In genomic region chr2:160224060-160224459, GRCh38 we compare ENCODE assay signal across 8 cellular contexts. TPM values are rescaled to one million over a fixed set of nuclear protein-coding genes. Genes with fewer than 3 reads are reported as not detected.
DNase-seq lines count a peak whose midpoint lies in the region; ATAC-seq and TF ChIP-seq lines count a peak whose summit lies in the region.

No MANE protein-coding gene starts in this region.

- H3K36me3 ChIP-seq in breast epithelium = no peaks in the 10 kb centered on the region
- no peaks in the 10 kb centered on the region for H3K36me3 ChIP-seq in gastrocnemius medialis

- H3K27ac ChIP-seq in breast epithelium = peak overlapping the region; percentile 90 to 97
- H3K27ac ChIP-seq in gastrocnemius medialis = peak overlapping the region; percentile 83 to 93 (median 87)

- TF ChIP-seq POLR2A in NB4 (IDR thresholded peaks at IDR 0.05; ENCODE audit: extremely low read depth, insufficient read length) = no peak
- TF ChIP-seq POLR2A in breast epithelium (IDR thresholded peaks at IDR 0.05) = no peak
- TF ChIP-seq POLR2A in gastrocnemius medialis (IDR thresholded peaks at IDR 0.05) = no peak

- no peak for TF ChIP-seq CTCF in NB4 (IDR thresholded peaks at IDR 0.05; ENCODE audit: low read depth, low read length)
- no peak for TF ChIP-seq CTCF in breast epithelium (IDR thresholded peaks at IDR 0.05)
- TF ChIP-seq CTCF in gastrocnemius medialis (IDR thresholded peaks at IDR 0.05 in 4 of 5, conservative IDR thresholded peaks at IDR 0.05 in 1 of 5) = no peak

- peak; percentile 67 to 69 for ATAC-seq in gastrocnemius medialis

- in situ Hi-C loops in gastrocnemius medialis (cut with MboI; ENCODE audit: low sequenced_read_pairs in 4 of 4) = no loop called here

- DNase-seq in SIG-M5 treated with dmso at 0.1 percent for 504 hours (lab: John Stamatoyannopoulos, UW; ENCODE audit: unreplicated experiment) (peak; percentile 18), SIG-M5 (lab: John Stamatoyannopoulos, UW) (no peak), HEK293T (ENCODE audit: extremely low spot score) (peak; percentile 35), NB4 (ENCODE audit: low read depth) (peak; percentile 55), breast epithelium (ENCODE audit: low spot score in 2 of 2) (peak in 1 of 2 donors; percentile 54), gastrocnemius medialis (peak; percentile 37 to 60), NCI-H2171 treated with DMSO at 0.1 percent for 48 hours (lab: John Stamatoyannopoulos, UW) (no peak), cerebellar cortex (ENCODE audit: low spot score) (no peak)

- H3K27me3 ChIP-seq in breast epithelium (no peaks in the 10 kb centered on the region), gastrocnemius medialis (no peaks in the 10 kb centered on the region)

- H3K4me3 ChIP-seq in NB4 (ENCODE audit: low read depth, low read length) (no peak overlapping the region), breast epithelium (no peak overlapping the region), gastrocnemius medialis (peak overlapping the region in 1 of 4 donors; percentile 28)

- CTCF ChIA-PET in HEK293T (lab: Yijun Ruan, JAX) = no interaction called here

- intact Hi-C loops in breast epithelium (cut with DNase I; ENCODE audit: low total_unique reads) (no loop called here), gastrocnemius medialis (cut with DNase I; ENCODE audit: low total_unique reads) (no loop called here)

- POLR2A ChIA-PET in HEK293T (lab: Yijun Ruan, JAX) = interaction anchor here (1.0 kb wide), 1 partner anchor 46 kb away, joined by 3 read pairs; no protein-coding TSS in a partner anchor

- H3K4me1 ChIP-seq in breast epithelium = peaks cover 17 to 73% of the 10 kb centered on the region in 2 donors
- H3K4me1 ChIP-seq in gastrocnemius medialis = peaks cover 92 to 95% of the 10 kb centered on the region in 2 donors

- H3K9me3 ChIP-seq in breast epithelium (no peaks in the 10 kb centered on the region), gastrocnemius medialis (no peaks in the 10 kb centered on the region)

TF ChIP-seq in HEK293T, 16 proteins besides CTCF, POLR2A, EP300 and RAD21:
- no peak for TF ChIP-seq TARDBP (IDR thresholded peaks at IDR 0.05)
- TF ChIP-seq ELF4 (IDR thresholded peaks at IDR 0.05) = no peak
- TF ChIP-seq L3MBTL2 (conservative IDR thresholded peaks at IDR 0.05) = no peak
- TF ChIP-seq FOXK2 (IDR thresholded peaks at IDR 0.05) = no peak
- TF ChIP-seq LEF1 (IDR thresholded peaks at IDR 0.05; ENCODE audit: borderline replicate concordance) = no peak
- no peak for TF ChIP-seq HDGF (IDR thresholded peaks at IDR 0.05; ENCODE audit: borderline replicate concordance)
- TF ChIP-seq SP1 (IDR thresholded peaks at IDR 0.05) = no peak
- TF ChIP-seq SUZ12 (IDR thresholded peaks at IDR 0.05) = no peak
- no peak for TF ChIP-seq CTBP1 (IDR thresholded peaks at IDR 0.05; ENCODE audit: borderline replicate concordance)
TF ChIP-seq in HEK293T: peak in this region for 0.

RNA-seq across cellular contexts. Expression of gene ITGB6, which starts 24.0 kb away (rescaled TPM):
- total RNA-seq in breast epithelium (10 to 100 TPM in 2 of 3 donors, under 1 TPM in 1; 0.16 to 46.1 (median 16.7) TPM), gastrocnemius medialis (1 to 10 TPM in 2 of 4 donors, under 1 TPM in 2; 0.81 to 2.8 (median 1.0) TPM)

Comparison
In these comparisons a context has a peak if more than half of its experiments do, and no peak if none do; other contexts are left out.
1. DNase-seq: peak in SIG-M5 treated with dmso at 0.1 percent for 504 hours (single experiment), HEK293T (single experiment), NB4 (single experiment) and gastrocnemius medialis (2 of 2); none in SIG-M5 (single experiment), NCI-H2171 treated with DMSO at 0.1 percent for 48 hours (single experiment) and cerebellar cortex (single experiment).